8 cellular contexts compared by ENCODE assay signal in genomic region chr10:63464402-63465292, GRCh38. TPM values are rescaled to one million over a fixed set of nuclear protein-coding genes. Genes with fewer than 3 reads are reported as not detected.
DNase-seq lines count a peak whose midpoint lies in the region; ATAC-seq, FAIRE-seq and TF ChIP-seq lines count a peak whose summit lies in the region.

No MANE protein-coding gene starts in this region.

- TF ChIP-seq POLR2A in testis (IDR thresholded peaks at IDR 0.05), result no peak

- H3K4me3 ChIP-seq in bronchial epithelial cell (ENCODE audit: low read depth, low read length), result peak overlapping the region; percentile 99
- H3K4me3 ChIP-seq in testis, result peak overlapping the region; percentile 90 to 93

- no peak for TF ChIP-seq CTCF in bronchial epithelial cell (IDR thresholded peaks at IDR 0.05; ENCODE audit: insufficient read depth, low read length, severe bottlenecking)
- no peak for TF ChIP-seq CTCF in testis (IDR thresholded peaks at IDR 0.05)

- peak overlapping the region; percentile 89 to 95 for H3K27ac ChIP-seq in testis

- DNase-seq in stimulated activated naive CD4-positive, alpha-beta T cell treated with Interleukin-2 at 50 U/mL for 16 hours (lab: John Stamatoyannopoulos, UW), result peak; percentile 45
- DNase-seq in stimulated activated naive CD4-positive, alpha-beta T cell (lab: John Stamatoyannopoulos, UW), result no peak
- peak; percentile 86 for DNase-seq in NOMO-1 treated with DMSO at 0.1 percent for 48 hours (lab: John Stamatoyannopoulos, UW; ENCODE audit: unreplicated experiment)
- DNase-seq in bronchial epithelial cell (ENCODE audit: low read depth), result peak; percentile 30
- peak; percentile 10 for DNase-seq in left kidney (ENCODE audit: low read depth, low spot score)
- peak; percentile 63 for DNase-seq in testis
- no peak for DNase-seq in NCI-H510A treated with DMSO at 0.1 percent for 48 hours (lab: John Stamatoyannopoulos, UW)

- no peak for FAIRE-seq in bronchial epithelial cell (lab: Jason Lieb, UNC)

- peak; percentile 48 for ATAC-seq in HG02943 (IDR thresholded peaks at IDR 0.05; ENCODE audit: low read depth, unreplicated experiment)

- H3K36me3 ChIP-seq in bronchial epithelial cell (ENCODE audit: control insufficient read depth, insufficient read depth, low read length) (no peaks in the 10 kb centered on the region), testis (ENCODE audit: low read depth, missing control alignments) (no peaks in the 10 kb centered on the region)

- WGBS in testis, 2 donors, result 7 to 18% methylated on average over 11 to 27 of the region's 35 CpGs

- intact Hi-C loops in testis (cut with DNase I; ENCODE audit: low total_unique reads), result no loop called here

- H3K27me3 ChIP-seq in bronchial epithelial cell (ENCODE audit: control insufficient read depth, insufficient read depth, low read length) (no peaks in the 10 kb centered on the region), testis (no peaks in the 10 kb centered on the region)

- H3K4me1 ChIP-seq in testis, result peaks cover 4% of the 10 kb centered on the region

- no peaks in the 10 kb centered on the region for H3K9me3 ChIP-seq in testis

RNA-seq across cellular contexts. Expression of gene JMJD1C, which starts 1.1 kb away (rescaled TPM):
- total RNA-seq in bronchial epithelial cell (61.8 and 72.1 TPM in 2 replicates), testis (100 to 1,000 TPM in 1 of 2 donors, 10 to 100 TPM in 1; 94.6 to 111 TPM)
- 29.7 TPM for polyA plus RNA-seq in testis (ENCODE audit: insufficient read depth, low read depth, low replicate concordance)

RNA-seq across cellular contexts. Expression of gene REEP3, which starts 56.6 kb away (rescaled TPM):
- total RNA-seq in bronchial epithelial cell (52.1 and 60.3 TPM in 2 replicates), testis (10 to 100 TPM; 18.4 to 20.3 TPM)
- polyA plus RNA-seq in testis (ENCODE audit: insufficient read depth, low read depth, low replicate concordance), result 45.2 TPM

Comparison
In these comparisons a context has a peak if more than half of its experiments do, and no peak if none do; other contexts are left out.
1. DNase-seq: peak in stimulated activated naive CD4-positive, alpha-beta T cell treated with Interleukin-2 at 50 U/mL for 16 hours (single experiment), NOMO-1 treated with DMSO at 0.1 percent for 48 hours (single experiment), bronchial epithelial cell (single experiment), left kidney (single experiment) and testis (single experiment); none in stimulated activated naive CD4-positive, alpha-beta T cell (0 of 6) and NCI-H510A treated with DMSO at 0.1 percent for 48 hours (single experiment).